Comparison of ENCODE assay signal across 15 cellular contexts in the genomic region with DNA sequence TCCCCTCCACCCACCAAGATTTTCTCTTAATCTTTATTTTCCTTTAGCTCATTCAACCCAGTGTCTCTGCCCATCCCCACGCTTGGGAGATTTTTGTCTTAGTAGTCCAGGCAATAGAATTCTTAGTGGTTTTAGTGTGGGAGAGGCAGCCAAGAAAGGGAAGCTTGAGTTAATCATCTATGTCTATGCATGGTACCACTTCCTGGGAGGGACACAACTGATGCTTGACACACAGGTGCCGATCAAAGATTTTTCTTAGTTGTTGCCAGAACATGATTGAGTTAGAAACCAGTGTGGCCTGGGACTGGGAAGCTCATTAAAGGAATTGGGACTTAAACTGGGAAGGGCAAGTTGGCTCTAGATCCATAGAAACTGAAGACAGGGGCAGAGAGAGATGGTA. TPM values are rescaled to one million over a fixed set of nuclear protein-coding genes. Genes with fewer than 3 reads are reported as not detected.
DNase-seq lines count a peak whose midpoint lies in the region; ATAC-seq, FAIRE-seq and TF ChIP-seq lines count a peak whose summit lies in the region.
"Had no signal": no experiment of that assay in that cellular context is flagged by ENCODE, and none has a peak within 500 bp of the region (broad histone marks: within the 10 kb centered on the region; RNA-seq: fewer than 3 reads in every experiment).

No MANE protein-coding gene starts in this region.

- no peak for TF ChIP-seq POLR2A in GM12878 (IDR thresholded peaks at IDR 0.05; ENCODE audit: low read depth, low read length)

- no peak overlapping the region; the same call in 1 of the 2 replicates for H3K27ac ChIP-seq in GM12878 (ENCODE audit: control insufficient read depth, insufficient read depth)
- H3K27ac ChIP-seq: HL-60, right lobe of liver had no signal

- SMC1A ChIA-PET in GM12878 (lab: Charles Lee; ENCODE audit: uncharacterized antibody, unreplicated experiment), result interaction anchor here (0.9 to 3.9 kb wide), 14 partner anchors 9 to 294 kb away, joined by 3 to 26 read pairs (median 4); a partner anchor contains a TSS

- CTCF ChIA-PET in GM12878 (lab: Yijun Ruan, JAX), result interaction anchor here (0.8 to 4.3 kb wide), 9 partner anchors 8 to 372 kb away, joined by 3 to 18 read pairs (median 4); no protein-coding TSS in a partner anchor

- no peak for TF ChIP-seq EP300 in GM12878 (IDR thresholded peaks at IDR 0.05; ENCODE audit: borderline replicate concordance in 1 of 2, control insufficient read depth in 1 of 2, low read depth in 2 of 2, low read length in 2 of 2)

- RAD21 ChIA-PET in GM12878 (lab: Charles Lee; ENCODE audit: unreplicated experiment), result interaction anchor here (0.7 to 1.8 kb wide), 5 partner anchors 12 to 89 kb away, joined by 3 to 8 read pairs (median 4); a partner anchor contains a TSS

- no peaks in the 10 kb centered on the region for H3K36me3 ChIP-seq in GM12878 (ENCODE audit: control insufficient read depth in 2 of 2, insufficient read depth in 2 of 2, low read length in 1 of 2)
- H3K36me3 ChIP-seq: right lobe of liver had no signal

- peaks cover 14% of the 10 kb centered on the region for H3K4me1 ChIP-seq in GM12878 (ENCODE audit: control insufficient read depth, insufficient read depth, low read length)
- H3K4me1 ChIP-seq: right lobe of liver had no signal

- ATAC-seq in GM18517 (IDR thresholded peaks at IDR 0.05; ENCODE audit: unreplicated experiment), result peak; percentile 76
- peak; percentile 88 for ATAC-seq in GM21423 (IDR thresholded peaks at IDR 0.05; ENCODE audit: unreplicated experiment)
- ATAC-seq in HG03159 (IDR thresholded peaks at IDR 0.05; ENCODE audit: unreplicated experiment), result peak; percentile 79
- peak; percentile 83 for ATAC-seq in GM12878
- ATAC-seq: left lobe of liver, right lobe of liver had no signal

- intact Hi-C loops in GM12878 (cut with micrococcal nuclease; ENCODE audit: unreplicated experiment), result no loop called here

- H3K4me3 ChIP-seq in GM12878, result no peak overlapping the region
- H3K4me3 ChIP-seq: right lobe of liver had no signal

- 0% methylated on average over 2 of the region's 2 CpGs for WGBS in GM12878 (ENCODE audit: insufficient coverage, insufficient replicate concordance, low lambda C conversion rate, missing lambda C conversion rate)

- DNase-seq in GM12878 (ENCODE audit: low read depth, low spot score) (peak; percentile 53), SW480 (ENCODE audit: low spot score) (no peak), HTR-8/SVneo (ENCODE audit: insufficient read length, low spot score) (no peak), 8988T (no peak), midbrain (lab: John Stamatoyannopoulos, UW) (no peak)
- DNase-seq: amniotic stem cell, DMS79 treated with DMSO at 0.1 percent for 48 hours, NCI-H526, right lobe of liver had no signal

- POLR2A ChIA-PET in GM12878 (lab: Charles Lee), result interaction anchor here (0.6 to 4.0 kb wide), 9 partner anchors 11 to 66 kb away, joined by 3 to 30 read pairs (median 6); a partner anchor contains a TSS

- FAIRE-seq in GM12878 (lab: Jason Lieb, UNC) (peak; percentile 92), HTR-8/SVneo (lab: Jason Lieb, UNC) (no peak)
- FAIRE-seq: TTC549 had no signal

- H2AFZ ChIP-seq in GM12878 (ENCODE audit: control insufficient read depth, low read depth, low read length), result peak overlapping the region; percentile 33; the same call in 1 of the 2 replicates

- BruUV-seq in GM12878 (replicated peaks; lab: Mats Ljungman, UMichigan), result no TSS peak

- no peaks in the 10 kb centered on the region for H3K27me3 ChIP-seq in GM12878 (replicated peaks in 1 of 2; ENCODE audit: control insufficient read depth in 2 of 2, insufficient read depth in 2 of 2, low read length in 1 of 2)
- H3K27me3 ChIP-seq: right lobe of liver had no signal

- no peak for TF ChIP-seq RAD21 in GM12878 (IDR thresholded peaks at IDR 0.05; ENCODE audit: insufficient read depth, low read depth, low read length)

- no peaks in the 10 kb centered on the region for H3K79me2 ChIP-seq in GM12878 (ENCODE audit: control insufficient read depth, insufficient read depth, low read length)

- H4K20me1 ChIP-seq in GM12878 (ENCODE audit: control insufficient read depth, insufficient read depth), result no peaks in the 10 kb centered on the region

- in situ Hi-C loops in GM12878 (cut with MboI), result no loop called here

- H3K4me2 ChIP-seq in GM12878 (ENCODE audit: control insufficient read depth, insufficient read depth), result peak overlapping the region; percentile 51; the same call in 1 of the 2 replicates

- H3K9me3 ChIP-seq in GM12878 (replicated peaks; ENCODE audit: control insufficient read depth, insufficient read depth, low read length), result no peaks in the 10 kb centered on the region; the same call in 2 of the 3 replicates
- H3K9me3 ChIP-seq: right lobe of liver had no signal

- no peak overlapping the region for H3K9ac ChIP-seq in GM12878 (ENCODE audit: control insufficient read depth, insufficient read depth, low read length)

- TF ChIP-seq CTCF in GM12878 (IDR thresholded peaks at IDR 0.05 in 2 of 3, conservative IDR thresholded peaks at IDR 0.05 in 1 of 3; ENCODE audit: control insufficient read depth in 2 of 3, extremely low read depth in 1 of 3, insufficient read depth in 1 of 3, low read depth in 3 of 3, low read length in 3 of 3), result no peak

TF ChIP-seq in GM12878, 131 proteins besides CTCF, POLR2A, EP300 and RAD21 (continues in another document):
- no peak for TF ChIP-seq KDM1A (IDR thresholded peaks at IDR 0.05; ENCODE audit: borderline replicate concordance)
- TF ChIP-seq, protein P1, sequence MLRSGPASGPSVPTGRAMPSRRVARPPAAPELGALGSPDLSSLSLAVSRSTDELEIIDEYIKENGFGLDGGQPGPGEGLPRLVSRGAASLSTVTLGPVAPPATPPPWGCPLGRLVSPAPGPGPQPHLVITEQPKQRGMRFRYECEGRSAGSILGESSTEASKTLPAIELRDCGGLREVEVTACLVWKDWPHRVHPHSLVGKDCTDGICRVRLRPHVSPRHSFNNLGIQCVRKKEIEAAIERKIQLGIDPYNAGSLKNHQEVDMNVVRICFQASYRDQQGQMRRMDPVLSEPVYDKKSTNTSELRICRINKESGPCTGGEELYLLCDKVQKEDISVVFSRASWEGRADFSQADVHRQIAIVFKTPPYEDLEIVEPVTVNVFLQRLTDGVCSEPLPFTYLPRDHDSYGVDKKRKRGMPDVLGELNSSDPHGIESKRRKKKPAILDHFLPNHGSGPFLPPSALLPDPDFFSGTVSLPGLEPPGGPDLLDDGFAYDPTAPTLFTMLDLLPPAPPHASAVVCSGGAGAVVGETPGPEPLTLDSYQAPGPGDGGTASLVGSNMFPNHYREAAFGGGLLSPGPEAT (IDR thresholded peaks at IDR 0.05; ENCODE audit: low read depth), result 0 out of 2 replicates have a peak, but pooled peaks have one; percentile 9
- TF ChIP-seq RUNX3 (IDR thresholded peaks at IDR 0.05; ENCODE audit: low read length), result peak; percentile 65
- peak; percentile 62 for TF ChIP-seq IKZF1 (conservative IDR thresholded peaks at IDR 0.05)
- no peak for TF ChIP-seq CREM (IDR thresholded peaks at IDR 0.05; ENCODE audit: low read depth)
- peak; percentile 16; the same call in 1 of the 2 replicates for TF ChIP-seq MTA2 (IDR thresholded peaks at IDR 0.05; ENCODE audit: low read depth)
- TF ChIP-seq, protein P2, sequence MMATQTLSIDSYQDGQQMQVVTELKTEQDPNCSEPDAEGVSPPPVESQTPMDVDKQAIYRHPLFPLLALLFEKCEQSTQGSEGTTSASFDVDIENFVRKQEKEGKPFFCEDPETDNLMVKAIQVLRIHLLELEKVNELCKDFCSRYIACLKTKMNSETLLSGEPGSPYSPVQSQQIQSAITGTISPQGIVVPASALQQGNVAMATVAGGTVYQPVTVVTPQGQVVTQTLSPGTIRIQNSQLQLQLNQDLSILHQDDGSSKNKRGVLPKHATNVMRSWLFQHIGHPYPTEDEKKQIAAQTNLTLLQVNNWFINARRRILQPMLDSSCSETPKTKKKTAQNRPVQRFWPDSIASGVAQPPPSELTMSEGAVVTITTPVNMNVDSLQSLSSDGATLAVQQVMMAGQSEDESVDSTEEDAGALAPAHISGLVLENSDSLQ (IDR thresholded peaks at IDR 0.05), result peak; percentile 70

RNA-seq across cellular contexts. Expression of a gene that starts 3.1 kb away (rescaled TPM):
- not detected in 2 replicates for total RNA-seq in GM12878 (2013; cell fraction: nucleolus; rRNA removed)
- total RNA-seq in GM12878 (2014; rRNA removed) (not detected in 2 replicates), GM12878 (2014; rRNA removed; fragmentation: Illumina TruSeq; extraction: Trizol) (not detected in 2 replicates), GM12878 (2021) (not detected in 2 replicates)
- not detected for polyA plus RNA-seq in GM12878 (2011; ENCODE audit: low read depth)
- polyA plus RNA-seq in GM12878 (2011; rRNA removed) (0.14 and 0.15 TPM in 2 replicates), GM12878 (2014; fragmentation: Illumina TruSeq; extraction: Trizol) (not detected in 2 replicates), GM12878 (2014; fragmentation: Nextera tagmentation; extraction: Ambion mirVana) (not detected), GM12878 (2014; rRNA removed) (not detected in 2 replicates), GM12878 (2016; fragmentation: Nextera tagmentation; extraction: Ambion mirVana) (not detected)
- polyA plus RNA-seq in GM12878 (2011; cell fraction: cytosol; rRNA removed), result 0.06 and 0.10 TPM in 2 replicates
- 0.57 and 0.87 TPM in 2 replicates for polyA plus RNA-seq in GM12878 (2011; cell fraction: nucleus; rRNA removed)
- polyA plus RNA-seq in GM12878 (2012), result not detected in 2 replicates
- polyA minus RNA-seq in GM12878 (2011; rRNA and poly(A)+ RNA removed), result not detected in 2 replicates
- not detected in 2 replicates for polyA minus RNA-seq in GM12878 (2011; cell fraction: cytosol; rRNA and poly(A)+ RNA removed)
- polyA minus RNA-seq in GM12878 (2011; cell fraction: nucleus; rRNA and poly(A)+ RNA removed), result not detected in 2 replicates
- total RNA-seq: left lobe of liver, right lobe of liver had no signal

RNA-seq across cellular contexts. Expression of a gene that starts 25.4 kb away (rescaled TPM):
- 127 and 142 TPM in 2 replicates for total RNA-seq in GM12878 (2013; cell fraction: nucleolus; rRNA removed)
- 26.0 TPM in 2 replicates for total RNA-seq in GM12878 (2014; rRNA removed)
- total RNA-seq in GM12878 (2014; rRNA removed; fragmentation: Illumina TruSeq; extraction: Trizol), result 13.3 and 15.8 TPM in 2 replicates
- total RNA-seq in GM12878 (2021), result 27.4 TPM in 2 replicates
- polyA plus RNA-seq in GM12878 (2011; ENCODE audit: low read depth), result 11.4 TPM
- polyA plus RNA-seq in GM12878 (2011; rRNA removed), result 61.8 and 83.3 TPM in 2 replicates
- 79.6 and 99.6 TPM in 2 replicates for polyA plus RNA-seq in GM12878 (2011; cell fraction: cytosol; rRNA removed)
- polyA plus RNA-seq in GM12878 (2011; cell fraction: nucleus; rRNA removed), result 285 and 340 TPM in 2 replicates
- polyA plus RNA-seq in GM12878 (2012), result 19.4 and 28.1 TPM in 2 replicates
- 13.7 and 17.8 TPM in 2 replicates for polyA plus RNA-seq in GM12878 (2014; fragmentation: Illumina TruSeq; extraction: Trizol)
- polyA plus RNA-seq in GM12878 (2014; fragmentation: Nextera tagmentation; extraction: Ambion mirVana), result 10 to 100 TPM in 1 of 2 experiments, 1 to 10 TPM in 1; 7.6 to 10.1 TPM
- polyA plus RNA-seq in GM12878 (2014; rRNA removed), result 31.9 and 37.2 TPM in 2 replicates
- polyA plus RNA-seq in GM12878 (2016; fragmentation: Nextera tagmentation; extraction: Ambion mirVana), result 10 to 100 TPM; 13.4 to 15.2 TPM
- polyA minus RNA-seq in GM12878 (2011; rRNA and poly(A)+ RNA removed), result 59.1 and 118 TPM in 2 replicates
- polyA minus RNA-seq in GM12878 (2011; cell fraction: cytosol; rRNA and poly(A)+ RNA removed), result 27.2 and 29.9 TPM in 2 replicates
- 68.1 and 80.8 TPM in 2 replicates for polyA minus RNA-seq in GM12878 (2011; cell fraction: nucleus; rRNA and poly(A)+ RNA removed)
